ENCODE assay signal across 16 cellular contexts in the genomic region with DNA sequence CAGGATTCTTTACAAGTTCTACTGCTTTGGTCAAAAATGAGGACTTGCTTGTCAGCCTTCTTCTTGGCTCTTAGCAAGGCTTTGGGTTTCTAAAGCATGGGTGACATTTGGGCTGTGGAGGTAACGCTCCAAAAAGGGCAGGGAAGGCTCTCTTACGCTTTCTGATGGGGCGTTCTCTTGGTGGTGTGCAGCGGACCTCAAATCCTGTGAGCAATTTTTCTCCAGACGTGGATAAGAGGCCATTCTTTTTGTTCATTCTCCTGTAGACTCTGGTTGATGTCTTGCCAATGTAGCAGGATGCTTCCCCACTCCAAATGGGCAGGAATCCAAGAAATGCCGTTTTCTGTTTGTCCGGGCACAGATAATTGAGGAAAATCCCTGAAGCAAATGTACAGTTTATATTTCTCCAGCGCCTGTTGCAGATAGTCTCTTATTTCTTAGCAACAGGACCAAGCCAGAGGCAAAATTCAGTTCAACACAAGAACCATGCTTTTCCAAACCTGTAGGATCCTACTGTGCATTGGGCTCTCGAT.
A peak's percentile ranks its signal among the peaks of the same experiment; 100 is the strongest.
DNase-seq lines count a peak whose midpoint lies in the region; ATAC-seq lines count a peak whose summit lies in the region.
"Had no signal": no experiment of that assay in that cellular context is flagged by ENCODE, and none has a peak within 500 bp of the region (broad histone marks: within the 10 kb centered on the region; RNA-seq: fewer than 3 reads in every experiment).

No MANE protein-coding gene starts in this region.

- no peak overlapping the region for H3K4me3 Mint-ChIP-seq in stimulated activated naive B cell treated with anti-CD40 and anti-IgM and Interleukin-4, amounts not matched to agents 10 μg/mL and 1 μg/mL and 100 μg/mL, for 72 hours
- H3K4me3 Mint-ChIP-seq: type B pancreatic cell had no signal

- DNase-seq in DMS53 (lab: John Stamatoyannopoulos, UW) (peak; percentile 32), DMS53 treated with DMSO at 0.1 percent for 48 hours (lab: John Stamatoyannopoulos, UW; ENCODE audit: unreplicated experiment) (no peak), NCI-H146 treated with DMSO at 0.1 percent for 48 hours (lab: John Stamatoyannopoulos, UW; ENCODE audit: unreplicated experiment) (peak; percentile 14), RPMI8226 (peak; percentile 48), cardiac septum (ENCODE audit: low spot score) (no peak)
- peak; percentile 8 for DNase-seq in stimulated activated naive B cell treated with anti-CD40 and anti-IgM and Interleukin-4, amounts not matched to agents 10 μg/mL and 1 μg/mL and 100 μg/mL, for 72 hours
- no peak for DNase-seq in activated CD8-positive, alpha-beta memory T cell treated with anti-CD3 and anti-CD28 coated beads, Interleukin-2, amount 50 U/mL, for 48 hours
- DNase-seq: 8988T, Caco-2, IMR-90, mammary epithelial cell, NCI-H524 treated with DMSO at 0.1 percent for 48 hours, occipital lobe, spleen had no signal

- peaks cover 17% of the 10 kb centered on the region in 2 donors for H3K9me3 Mint-ChIP-seq in stimulated activated naive B cell treated with anti-CD40 and anti-IgM and Interleukin-4, amounts not matched to agents 10 μg/mL and 1 μg/mL and 100 μg/mL, for 72 hours

- H3K4me1 Mint-ChIP-seq in stimulated activated naive B cell treated with anti-CD40 and anti-IgM and Interleukin-4, amounts not matched to agents 10 μg/mL and 1 μg/mL and 100 μg/mL, for 72 hours = peaks cover 11 to 18% of the 10 kb centered on the region in 2 donors

- H3K27me3 Mint-ChIP-seq in stimulated activated naive B cell treated with anti-CD40 and anti-IgM and Interleukin-4, amounts not matched to agents 10 μg/mL and 1 μg/mL and 100 μg/mL, for 72 hours = peaks cover 80 to 81% of the 10 kb centered on the region in 2 donors

- peaks cover 3 to 12% of the 10 kb centered on the region in 2 donors for H3K36me3 Mint-ChIP-seq in stimulated activated naive B cell treated with anti-CD40 and anti-IgM and Interleukin-4, amounts not matched to agents 10 μg/mL and 1 μg/mL and 100 μg/mL, for 72 hours
- H3K36me3 Mint-ChIP-seq: type B pancreatic cell had no signal

- no peak overlapping the region for H3K27ac Mint-ChIP-seq in stimulated activated naive B cell treated with anti-CD40 and anti-IgM and Interleukin-4, amounts not matched to agents 10 μg/mL and 1 μg/mL and 100 μg/mL, for 72 hours
- H3K27ac Mint-ChIP-seq: type B pancreatic cell had no signal

- intact Hi-C loops in cardiac septum (cut with DNase I) = no loop called here

- ATAC-seq in stimulated activated naive B cell treated with anti-CD40 and anti-IgM and Interleukin-4, amounts not matched to agents 10 μg/mL and 1 μg/mL and 100 μg/mL, for 72 hours (replicated peaks) = peak; percentile 67 to 78
- ATAC-seq in GM18907 (IDR thresholded peaks at IDR 0.05; ENCODE audit: unreplicated experiment) = no peak

Comparison
In these comparisons a context has a peak if more than half of its experiments do, and no peak if none do; other contexts are left out.
1. DNase-seq: peak in DMS53 (single experiment), NCI-H146 treated with DMSO at 0.1 percent for 48 hours (single experiment), RPMI8226 (single experiment) and stimulated activated naive B cell treated with anti-CD40 and anti-IgM and Interleukin-4, amounts not matched to agents 10 μg/mL and 1 μg/mL and 100 μg/mL, for 72 hours (single experiment); none in DMS53 treated with DMSO at 0.1 percent for 48 hours (single experiment), activated CD8-positive, alpha-beta memory T cell treated with anti-CD3 and anti-CD28 coated beads, Interleukin-2, amount 50 U/mL, for 48 hours (single experiment) and cardiac septum (single experiment).